Comparison of ENCODE assay signal across 8 cellular contexts in genomic region chr15:82986442-82986780, GRCh38. TPM values are rescaled to one million over a fixed set of nuclear protein-coding genes. Genes with fewer than 3 reads are reported as not detected.
A peak's percentile ranks its signal among the peaks of the same experiment; 100 is the strongest.
DNase-seq lines count a peak whose midpoint lies in the region; ATAC-seq and TF ChIP-seq lines count a peak whose summit lies in the region.

No MANE protein-coding gene starts in this region.

- H3K9me3 ChIP-seq in A673 (ENCODE audit: low read depth, low read length, poor library complexity, severe bottlenecking) (no peaks in the 10 kb centered on the region), prostate gland (no peaks in the 10 kb centered on the region)

- H3K4me1 ChIP-seq in A673 (ENCODE audit: insufficient read depth, low read length, poor library complexity, severe bottlenecking) (peaks cover 3% of the 10 kb centered on the region), prostate gland (replicated peaks) (peaks cover 7% of the 10 kb centered on the region)

- WGBS in prostate gland, result 0% methylated on average over 12 of the region's 12 CpGs

- DNase-seq in A673 (ENCODE audit: low spot score) (peak; percentile 15), activated B cell treated with CpG ODN at 0.5 μM for 24 hours (no peak), fibroblast of villous mesenchyme (ENCODE audit: low read depth) (no peak), prostate gland (ENCODE audit: low spot score) (no peak), T-helper 9 cell (no peak)
- DNase-seq in activated CD4-positive, CD25-positive, alpha-beta regulatory T cell (lab: John Stamatoyannopoulos, UW), result no peak

- H3K36me3 ChIP-seq in A673 (ENCODE audit: insufficient read depth, low read length, poor library complexity, severe bottlenecking) (peaks cover 11% of the 10 kb centered on the region), prostate gland (no peaks in the 10 kb centered on the region)

- H3K4me3 ChIP-seq in A673 (ENCODE audit: low read depth, low read length, poor library complexity, severe bottlenecking) (peak overlapping the region; percentile 67), fibroblast of villous mesenchyme (ENCODE audit: low read depth, low read length) (peak overlapping the region; percentile 64), prostate gland (peak overlapping the region; percentile 72 to 81)

- TSS peak; percentile 77 for BruUV-seq in A673 (replicated peaks; lab: Mats Ljungman, UMichigan)

- intact Hi-C loops in A673 (cut with micrococcal nuclease; ENCODE audit: unreplicated experiment) (loop anchor here (5.0 kb wide), 2 partner anchors 134 to 444 kb away; partner anchors contain the start of gene RPS17), activated B cell treated with CpG ODN at 0.5 μM for 24 hours (cut with micrococcal nuclease) (loop anchor here (1.0 to 5.0 kb wide), 6 partner anchors 25 to 446 kb away; partner anchors contain the start of genes C15orf40, CPEB1, FSD2 and RPS17), prostate gland (cut with DNase I) (no loop called here)

- peak overlapping the region; percentile 99 for H3K4me3 Mint-ChIP-seq in activated B cell treated with CpG ODN at 0.5 μM for 24 hours

- no peak for TF ChIP-seq CTCF in A673 (conservative IDR thresholded peaks at IDR 0.05; ENCODE audit: low read depth, low read length)
- TF ChIP-seq CTCF in activated B cell treated with CpG ODN at 0.5 μM for 24 hours (IDR thresholded peaks at IDR 0.05), result no peak
- TF ChIP-seq CTCF in fibroblast of villous mesenchyme (IDR thresholded peaks at IDR 0.05; ENCODE audit: insufficient read depth, low read depth, low read length), result no peak
- no peak for TF ChIP-seq CTCF in prostate gland (IDR thresholded peaks at IDR 0.05)

- H3K27ac ChIP-seq in A673 (ENCODE audit: low read depth, low read length, poor library complexity, severe bottlenecking) (peak overlapping the region; percentile 81), prostate gland (peak overlapping the region; percentile 76 to 80)

- no peaks in the 10 kb centered on the region for H3K27me3 Mint-ChIP-seq in activated B cell treated with CpG ODN at 0.5 μM for 24 hours

- H3K36me3 Mint-ChIP-seq in activated B cell treated with CpG ODN at 0.5 μM for 24 hours (ENCODE audit: low read depth), result peaks cover 42% of the 10 kb centered on the region

- no peaks in the 10 kb centered on the region for H3K9me3 Mint-ChIP-seq in activated B cell treated with CpG ODN at 0.5 μM for 24 hours

- peak overlapping the region; percentile 92 for H3K27ac Mint-ChIP-seq in activated B cell treated with CpG ODN at 0.5 μM for 24 hours

- TF ChIP-seq POLR2A in prostate gland (IDR thresholded peaks at IDR 0.05), result no peak

- POLR2A ChIA-PET in A673 (lab: Charles Lee; ENCODE audit: low non-redundant PET), result no interaction called here
- POLR2A ChIA-PET in activated B cell treated with CpG ODN at 0.5 μM for 24 hours (lab: Charles Lee), result interaction anchor here (0.9 to 2.9 kb wide), 11 partner anchors 19 to 446 kb away, joined by 3 to 32 read pairs (median 7); partner anchors contain the start of genes BTBD1, C15orf40, RPS17 and WHAMM

- ATAC-seq in GM18907 (IDR thresholded peaks at IDR 0.05; ENCODE audit: unreplicated experiment) (peak; percentile 42), HG03280 (IDR thresholded peaks at IDR 0.05; ENCODE audit: unreplicated experiment) (peak; percentile 26), activated B cell treated with CpG ODN at 0.5 μM for 24 hours (ENCODE audit: low read depth) (peak; percentile 30)

- H3K4me1 Mint-ChIP-seq in activated B cell treated with CpG ODN at 0.5 μM for 24 hours, result peaks cover 23% of the 10 kb centered on the region

- CTCF ChIA-PET in A673 (lab: Charles Lee), result no interaction called here
- CTCF ChIA-PET in activated B cell treated with CpG ODN at 0.5 μM for 24 hours (lab: Charles Lee), result interaction anchor here (0.6 to 2.9 kb wide), 4 partner anchors 14 to 137 kb away, joined by 3 to 13 read pairs (median 10); partner anchors contain the start of gene C15orf40

- H3K27me3 ChIP-seq in A673 (replicated peaks; ENCODE audit: insufficient read depth, low read depth, low read length, poor library complexity), result no peaks in the 10 kb centered on the region
- H3K27me3 ChIP-seq in prostate gland (replicated peaks; ENCODE audit: insufficient read depth), result no peaks in the 10 kb centered on the region

RNA-seq across cellular contexts. Expression of gene RAMAC, which starts 0.4 kb away (rescaled TPM):
- 27.4 and 28.1 TPM in 2 replicates for total RNA-seq in A673 (2021)
- total RNA-seq in activated B cell treated with CpG ODN at 0.5 μM for 24 hours, result 23.4 and 24.7 TPM in 2 replicates
- 26.1 and 35.0 TPM in 2 replicates for total RNA-seq in fibroblast of villous mesenchyme
- 10 to 100 TPM; 22.4 to 24.1 TPM for total RNA-seq in prostate gland

RNA-seq across cellular contexts. Expression of gene C15orf40, which starts 25.0 kb away (rescaled TPM):
- total RNA-seq in A673 (2021) (20.6 and 30.6 TPM in 2 replicates), activated B cell treated with CpG ODN at 0.5 μM for 24 hours (33.3 and 41.9 TPM in 2 replicates), fibroblast of villous mesenchyme (8.7 and 9.1 TPM in 2 replicates), prostate gland (10 to 100 TPM; 15.4 to 22.1 TPM)

RNA-seq across cellular contexts. Expression of gene HOMER2, which starts 33.9 kb away (rescaled TPM):
- total RNA-seq in A673 (2021) (4.6 and 6.7 TPM in 2 replicates), activated B cell treated with CpG ODN at 0.5 μM for 24 hours (9.2 and 9.4 TPM in 2 replicates), fibroblast of villous mesenchyme (1.3 TPM in 2 replicates), prostate gland (100 to 1,000 TPM; 234 to 445 TPM)

Comparison
In these comparisons a context has a peak if more than half of its experiments do, and no peak if none do; other contexts are left out.
1. RNA of gene HOMER2, which starts 33.9 kb away (total RNA-seq): 234 to 445 TPM in prostate gland; 9.2 to 9.4 TPM in activated B cell treated with CpG ODN at 0.5 μM for 24 hours, 4.6 to 6.7 TPM in A673 and 1.3 TPM in fibroblast of villous mesenchyme; every median in the first group is over 10 times any median in the second.
2. Peak in every context shown above with its lines, with median percentiles within 50 percentile points of each other: H3K4me3 ChIP-seq and ATAC-seq.